ENCODE assay signal across 2 cellular contexts in the genomic region with DNA sequence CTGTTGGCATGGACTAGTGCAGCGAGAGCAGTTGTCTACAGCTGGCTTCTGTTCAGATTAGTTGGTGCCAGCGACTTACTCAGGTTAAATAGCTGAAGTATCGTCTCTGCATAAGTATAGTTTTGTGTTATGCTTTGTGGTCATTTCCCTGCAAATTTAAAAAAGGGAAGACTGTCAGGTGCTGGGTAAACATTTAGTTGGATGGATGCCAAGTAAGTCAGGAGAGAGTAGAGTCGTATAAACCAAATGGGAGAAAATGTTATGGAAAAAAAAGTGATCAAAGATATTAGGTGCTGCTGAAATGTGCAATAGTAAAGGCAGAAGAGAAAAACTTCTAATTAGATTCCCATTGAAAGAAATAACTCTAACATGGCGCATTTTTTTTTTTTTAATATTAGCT.
TF ChIP-seq lines count a peak whose summit lies in the region.

No MANE protein-coding gene starts in this region.

TF ChIP-seq in GM23338, 12 proteins besides CTCF, POLR2A, EP300 and RAD21:
- no peak for TF ChIP-seq ZNF331 (CRISPR knock-in tag; IDR thresholded peaks at IDR 0.05; ENCODE audit: low read depth)

TF ChIP-seq in endothelial cell of umbilical vein, 7 proteins besides CTCF, POLR2A, EP300 and RAD21:
- TF ChIP-seq MAX (IDR thresholded peaks at IDR 0.05; ENCODE audit: insufficient read depth, insufficient read length) (no peak), FOS (IDR thresholded peaks at IDR 0.05; ENCODE audit: borderline replicate concordance, insufficient read depth, low read length) (no peak), MYC (IDR thresholded peaks at IDR 0.05; ENCODE audit: low read depth, low read length) (no peak), JUN (IDR thresholded peaks at IDR 0.05; ENCODE audit: borderline replicate concordance, insufficient read depth, insufficient read length, low read depth) (no peak), EZH2 (IDR thresholded peaks at IDR 0.05; ENCODE audit: borderline replicate concordance, low read depth, low read length, severe bottlenecking) (no peak), POLR2AphosphoS5 (IDR thresholded peaks at IDR 0.05; ENCODE audit: insufficient read depth, low read depth, low read length) (no peak), GATA2 (IDR thresholded peaks at IDR 0.05; ENCODE audit: insufficient read depth, insufficient read length, low read depth, low read length) (no peak)
